In the genomic region with DNA sequence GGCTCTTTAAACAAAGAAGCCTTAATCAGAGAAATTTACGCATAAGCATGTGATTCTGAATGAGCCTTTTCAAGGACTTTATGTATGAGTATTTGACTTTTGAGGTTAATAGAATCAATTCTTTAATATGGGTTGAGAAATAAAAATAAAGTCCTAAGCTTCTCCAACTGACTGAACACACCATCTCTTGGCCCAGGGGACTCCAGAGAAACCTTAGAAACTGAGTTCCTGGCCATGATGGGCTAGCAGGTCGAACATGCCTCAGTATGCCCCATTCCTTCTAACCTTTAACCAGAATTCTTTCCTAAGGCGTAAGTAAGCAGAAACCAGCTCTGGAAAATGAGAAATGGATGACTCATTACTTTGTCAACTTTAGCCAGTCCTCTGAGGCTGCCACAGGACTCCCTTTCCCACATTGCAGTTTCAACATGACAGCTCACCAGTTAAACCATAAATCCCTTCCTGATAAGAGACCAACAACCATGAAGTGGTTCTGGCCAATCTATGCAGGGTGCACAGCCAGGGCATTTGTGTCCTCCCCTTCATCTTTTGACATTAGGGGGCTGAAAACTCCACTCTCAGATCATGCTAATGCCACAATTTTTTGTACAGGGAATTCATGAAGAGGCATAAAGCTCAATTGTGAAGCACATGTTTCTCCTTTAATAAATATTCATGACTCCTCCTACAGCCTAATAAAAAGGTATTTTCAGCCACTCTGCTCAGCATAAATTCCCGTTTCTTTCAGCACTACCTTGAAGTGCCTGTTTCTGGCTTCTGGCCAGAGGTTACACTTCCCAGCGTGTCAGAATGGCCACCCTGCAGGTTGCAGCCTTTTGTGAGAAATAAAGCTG, we compare ENCODE assay signal across 8 cellular contexts. TPM values are rescaled to one million over a fixed set of nuclear protein-coding genes. Genes with fewer than 3 reads are reported as not detected.
DNase-seq lines count a peak whose midpoint lies in the region; ATAC-seq and TF ChIP-seq lines count a peak whose summit lies in the region.

No MANE protein-coding gene starts in this region.

- H3K9me3 ChIP-seq in muscle layer of duodenum (ENCODE audit: control insufficient read depth in 1 of 2, low read length in 2 of 2): no peaks in the 10 kb centered on the region

- H3K27me3 ChIP-seq in muscle layer of duodenum (ENCODE audit: low read depth, low read length): no peaks in the 10 kb centered on the region

- no peak for ATAC-seq in HG02678 (IDR thresholded peaks at IDR 0.05; ENCODE audit: unreplicated experiment)

- H3K4me1 ChIP-seq in muscle layer of duodenum (ENCODE audit: control insufficient read depth in 1 of 2, insufficient read depth in 2 of 2, low read length in 2 of 2): peaks cover 6 to 11% of the 10 kb centered on the region in 2 donors

- in situ Hi-C loops in Caki2 (cut with HindIII; ENCODE audit: low pct_unique_long_range_greater_than_20kb, low sequenced_read_pairs): no loop called here

- H3K4me3 ChIP-seq in HFF-Myc (replicated peaks; ENCODE audit: low read depth, low read length) (no peak overlapping the region), muscle layer of duodenum (ENCODE audit: low read depth in 1 of 2, low read length in 2 of 2) (peak overlapping the region in 1 of 2 donors; percentile 26)

- H3K36me3 ChIP-seq in muscle layer of duodenum (ENCODE audit: control insufficient read depth in 1 of 2, insufficient read depth in 2 of 2, low read length in 2 of 2): no peaks in the 10 kb centered on the region

- DNase-seq in Caki2 (ENCODE audit: low read depth): peak; percentile 95
- DNase-seq in HFF-Myc (ENCODE audit: extremely low read depth, low read depth): peak; percentile 88
- peak; percentile 79 for DNase-seq in NCI-H748 (lab: John Stamatoyannopoulos, UW; ENCODE audit: unreplicated experiment)
- peak; percentile 86 for DNase-seq in cerebellar cortex (ENCODE audit: low spot score)
- DNase-seq in OCI-M2 (lab: John Stamatoyannopoulos, UW; ENCODE audit: unreplicated experiment): no peak
- DNase-seq in inferior parietal cortex (ENCODE audit: extremely low spot score): no peak

- H3K27ac ChIP-seq in muscle layer of duodenum (ENCODE audit: low read length): peak overlapping the region; percentile 60

- TF ChIP-seq CTCF in HFF-Myc (IDR thresholded peaks at IDR 0.05; ENCODE audit: low read depth, low read length, missing control alignments): no peak

RNA-seq across cellular contexts. Expression of a gene that starts 33.3 kb away (rescaled TPM):
- total RNA-seq in Caki2 (2014; rRNA removed; shearing (Covaris generic); ENCODE audit: low replicate concordance): 5.9 and 9.3 TPM in 2 replicates

Comparison
In these comparisons a context has a peak if more than half of its experiments do, and no peak if none do; other contexts are left out.
1. DNase-seq: peak in Caki2 (single experiment), HFF-Myc (single experiment), NCI-H748 (single experiment) and cerebellar cortex (single experiment); none in OCI-M2 (single experiment) and inferior parietal cortex (single experiment).